Comparison of ENCODE assay signal across 1 cellular context in genomic region chr16:47058295-47059086, GRCh38.
TF ChIP-seq lines count a peak whose summit lies in the region.

No MANE protein-coding gene starts in this region.

TF ChIP-seq in HepG2, 621 proteins besides CTCF, POLR2A, EP300 and RAD21 (continued from another document and continues in another):
- TF ChIP-seq KDM5A (IDR thresholded peaks at IDR 0.05; ENCODE audit: borderline replicate concordance, low read length) (no peak), CENPT (CRISPR knock-in tag; IDR thresholded peaks at IDR 0.05; ENCODE audit: low read depth) (no peak), ZNF318 (CRISPR knock-in tag; IDR thresholded peaks at IDR 0.05) (no peak), PREB (CRISPR knock-in tag; IDR thresholded peaks at IDR 0.05) (no peak), U2AF1 (optimal IDR thresholded peaks at IDR 0.05; ENCODE audit: low read depth, low read length) (no peak), RFXAP (CRISPR knock-in tag; IDR thresholded peaks at IDR 0.05; ENCODE audit: borderline replicate concordance) (peak; percentile 83), CHD2 (IDR thresholded peaks at IDR 0.05; ENCODE audit: low read depth, low read length) (no peak), ZNF33A (CRISPR knock-in tag; IDR thresholded peaks at IDR 0.05; ENCODE audit: borderline replicate concordance) (no peak), CCDC6 (CRISPR knock-in tag; IDR thresholded peaks at IDR 0.05) (no peak), NKX3-1 (CRISPR knock-in tag; IDR thresholded peaks at IDR 0.05) (0 out of 2 replicates have a peak, but pooled peaks have one; percentile 58), ZNF484 (CRISPR knock-in tag; IDR thresholded peaks at IDR 0.05; ENCODE audit: borderline replicate concordance, low read depth) (no peak), CREB3 (CRISPR knock-in tag; IDR thresholded peaks at IDR 0.05) (no peak), ZNF207 (IDR thresholded peaks at IDR 0.05; ENCODE audit: borderline replicate concordance) (no peak), MYNN (CRISPR knock-in tag; IDR thresholded peaks at IDR 0.05; ENCODE audit: low read depth) (no peak), TGIF2 (CRISPR knock-in tag; IDR thresholded peaks at IDR 0.05) (0 out of 2 replicates have a peak, but pooled peaks have one; percentile 36), ZNF766 (CRISPR knock-in tag; IDR thresholded peaks at IDR 0.05; ENCODE audit: borderline replicate concordance) (no peak; the same call in 1 of the 2 replicates), ZNF3 (CRISPR knock-in tag; IDR thresholded peaks at IDR 0.05) (no peak), PAX8 (CRISPR knock-in tag; IDR thresholded peaks at IDR 0.05; ENCODE audit: borderline replicate concordance) (no peak), ZNF800 (CRISPR knock-in tag; IDR thresholded peaks at IDR 0.05) (peak; percentile 96), WIZ (CRISPR knock-in tag; IDR thresholded peaks at IDR 0.05) (no peak), PRMT3 (CRISPR knock-in tag; IDR thresholded peaks at IDR 0.05; ENCODE audit: borderline replicate concordance, low read depth) (no peak), ZNF574 (CRISPR knock-in tag; IDR thresholded peaks at IDR 0.05) (peak; percentile 69), ZFP36L2 (CRISPR knock-in tag; IDR thresholded peaks at IDR 0.05) (no peak), ZBED4 (CRISPR knock-in tag; IDR thresholded peaks at IDR 0.05; ENCODE audit: borderline replicate concordance) (0 out of 2 replicates have a peak, but pooled peaks have one; percentile 46), NFKB2 (CRISPR knock-in tag; IDR thresholded peaks at IDR 0.05; ENCODE audit: borderline replicate concordance) (no peak; the same call in 1 of the 2 replicates), SNRNP70 (IDR thresholded peaks at IDR 0.05; ENCODE audit: low read depth, low read length) (no peak), GABPA (IDR thresholded peaks at IDR 0.05; ENCODE audit: low read depth, low read length) (no peak), GABPA (CRISPR knock-in tag; IDR thresholded peaks at IDR 0.05; ENCODE audit: low read depth) (peak; percentile 59), HES4 (CRISPR knock-in tag; IDR thresholded peaks at IDR 0.05; ENCODE audit: borderline replicate concordance) (no peak), PAWR (CRISPR knock-in tag; IDR thresholded peaks at IDR 0.05; ENCODE audit: borderline replicate concordance) (no peak), E2F2 (CRISPR knock-in tag; IDR thresholded peaks at IDR 0.05; ENCODE audit: borderline replicate concordance) (no peak), IKZF4 (CRISPR knock-in tag; IDR thresholded peaks at IDR 0.05; ENCODE audit: borderline replicate concordance, low read depth, not compliant biosample characterization) (no peak), MXI1 (IDR thresholded peaks at IDR 0.05; ENCODE audit: borderline replicate concordance, low read depth, low read length) (no peak), ZBTB39 (CRISPR knock-in tag; IDR thresholded peaks at IDR 0.05) (no peak)
